29 cellular contexts compared by ENCODE assay signal in the genomic region with DNA sequence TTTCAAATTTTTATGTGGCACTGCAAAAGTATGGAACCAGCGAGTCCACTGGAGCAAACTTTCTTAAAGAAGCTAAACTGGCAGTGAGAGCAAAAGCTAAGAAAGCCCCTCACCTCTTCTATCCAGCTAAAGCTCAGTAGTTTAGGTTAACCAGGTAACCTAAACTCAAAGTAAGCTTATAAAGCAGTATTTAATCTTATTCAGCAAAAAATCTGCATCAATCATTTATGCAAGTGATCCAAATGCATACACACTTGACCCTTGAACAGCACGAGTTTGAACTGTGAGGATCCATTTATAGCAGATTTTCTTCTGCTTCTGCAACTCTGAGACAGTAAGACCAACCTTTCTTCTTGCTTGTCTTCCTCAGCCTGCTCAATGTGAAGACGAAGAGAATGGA.
"Had no signal": no experiment of that assay in that cellular context is flagged by ENCODE, and none has a peak within 500 bp of the region (broad histone marks: within the 10 kb centered on the region; RNA-seq: fewer than 3 reads in every experiment).

No MANE protein-coding gene starts in this region.

- H3K79me2 ChIP-seq: hepatocyte had no signal

- H3K4me1 Mint-ChIP-seq: endodermal cell had no signal

- H3K27me3 Mint-ChIP-seq: dendritic cell treated with granulocyte-macrophage colony-stimulating factor and Interleukin-4, amounts not matched to agents 40 ng/mL and 50 ng/mL, for 4 days; effector memory CD8-positive, alpha-beta T cell had no signal

- H3K27me3 ChIP-seq: colonic mucosa, dorsolateral prefrontal cortex, esophagus muscularis mucosa, esophagus squamous epithelium, foreskin keratinocyte, gastrocnemius medialis, gastroesophageal sphincter, heart left ventricle, heart right ventricle, hepatocyte had no signal

- H3K36me3 ChIP-seq: colonic mucosa, esophagus muscularis mucosa, esophagus squamous epithelium, gastrocnemius medialis, gastroesophageal sphincter, heart left ventricle, heart right ventricle had no signal

- H3K4me2 ChIP-seq: hepatocyte had no signal

- ATAC-seq: effector memory CD8-positive, alpha-beta T cell; esophagus mucosa; foreskin keratinocyte; gastrocnemius medialis; gastroesophageal sphincter; heart left ventricle; heart right ventricle had no signal

- H3K4me3 Mint-ChIP-seq: dendritic cell treated with granulocyte-macrophage colony-stimulating factor and Interleukin-4, amounts not matched to agents 40 ng/mL and 50 ng/mL, for 4 days; effector memory CD8-positive, alpha-beta T cell; endodermal cell had no signal

- H3K4me3 ChIP-seq: colonic mucosa, coronary artery, dorsolateral prefrontal cortex, esophagus muscularis mucosa, esophagus squamous epithelium, gastrocnemius medialis, gastroesophageal sphincter, heart left ventricle, heart right ventricle, hepatocyte had no signal

- DNase-seq: colonic mucosa; cortex of kidney; dermis blood vessel endothelial cell; dorsolateral prefrontal cortex; effector CD4-positive, alpha-beta T cell; effector CD8-positive, alpha-beta T cell; effector memory CD4-positive, alpha-beta T cell; effector memory CD8-positive, alpha-beta T cell; endodermal cell; erythroblast; esophagus squamous epithelium; foreskin fibroblast; foreskin keratinocyte; foreskin melanocyte; gastrocnemius medialis; glutamatergic neuron; head of caudate nucleus; heart left ventricle; heart right ventricle had no signal

- H3K9me3 ChIP-seq: colonic mucosa, esophagus muscularis mucosa, esophagus squamous epithelium had no signal

- H3K27ac ChIP-seq: colonic mucosa, coronary artery, dorsolateral prefrontal cortex, epithelial cell of prostate, esophagus muscularis mucosa, esophagus squamous epithelium, foreskin keratinocyte, gastrocnemius medialis, gastroesophageal sphincter, heart left ventricle, heart right ventricle, hepatocyte had no signal

- H2AFZ ChIP-seq: hepatocyte had no signal

- FAIRE-seq: endometrium, endothelial cell of umbilical vein, frontal cortex had no signal

- H3K27ac Mint-ChIP-seq: dendritic cell treated with granulocyte-macrophage colony-stimulating factor and Interleukin-4, amounts not matched to agents 40 ng/mL and 50 ng/mL, for 4 days; effector memory CD8-positive, alpha-beta T cell; endodermal cell had no signal

- H3K4me1 ChIP-seq: colonic mucosa, esophagus muscularis mucosa, foreskin keratinocyte, gastrocnemius medialis, gastroesophageal sphincter, heart left ventricle, heart right ventricle had no signal
